ENCODE assay signal across 18 cellular contexts in the genomic region with DNA sequence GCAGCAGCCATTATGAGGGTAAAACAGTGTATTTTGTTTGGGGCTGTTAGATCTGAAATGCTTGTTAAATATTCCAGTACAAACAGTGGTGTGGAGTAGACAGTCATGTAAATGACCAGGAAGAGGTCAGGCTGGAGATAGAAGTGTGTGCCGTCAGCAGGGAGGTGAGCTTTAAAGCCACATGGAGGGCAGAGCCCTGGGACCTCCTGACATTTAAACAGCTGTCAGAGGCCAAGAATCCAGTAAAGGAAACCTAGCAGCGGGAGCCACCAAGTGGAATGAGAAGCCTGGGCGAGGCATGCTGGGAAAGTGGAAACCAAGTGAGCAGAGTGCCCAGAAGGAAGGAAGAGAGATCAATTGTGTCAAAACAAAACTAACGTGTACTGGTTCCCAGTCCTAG. TPM values are rescaled to one million over a fixed set of nuclear protein-coding genes. Genes with fewer than 3 reads are reported as not detected.
A peak's percentile ranks its signal among the peaks of the same experiment; 100 is the strongest.
DNase-seq lines count a peak whose midpoint lies in the region; ATAC-seq, FAIRE-seq and TF ChIP-seq lines count a peak whose summit lies in the region.
"Had no signal": no experiment of that assay in that cellular context is flagged by ENCODE, and none has a peak within 500 bp of the region (broad histone marks: within the 10 kb centered on the region; RNA-seq: fewer than 3 reads in every experiment).

No MANE protein-coding gene starts in this region.

- no peak overlapping the region for H3K4me3 Mint-ChIP-seq in activated T-helper 17 cell treated with anti-CD3 and anti-CD28 coated beads, Interleukin-2, amount 50 U/mL, for 72 hours
- H3K4me3 Mint-ChIP-seq in nephron: no peak overlapping the region
- H3K4me3 Mint-ChIP-seq: B cell; CD4-positive, alpha-beta memory T cell had no signal

- H3K27ac ChIP-seq in HepG2 (ENCODE audit: extremely low read length, insufficient read depth, low read length) (no peak overlapping the region), right lobe of liver (no peak overlapping the region)
- H3K27ac ChIP-seq: HL-60 had no signal

- H3K36me3 Mint-ChIP-seq in activated T-helper 17 cell treated with anti-CD3 and anti-CD28 coated beads, Interleukin-2, amount 50 U/mL, for 72 hours (ENCODE audit: low read depth): no peaks in the 10 kb centered on the region
- no peaks in the 10 kb centered on the region for H3K36me3 Mint-ChIP-seq in nephron (ENCODE audit: low read depth)

- peak overlapping the region; percentile 39 for H2AFZ ChIP-seq in HepG2 (ENCODE audit: low read length)

- no peaks in the 10 kb centered on the region for H3K4me1 Mint-ChIP-seq in activated T-helper 17 cell treated with anti-CD3 and anti-CD28 coated beads, Interleukin-2, amount 50 U/mL, for 72 hours
- H3K4me1 Mint-ChIP-seq in nephron: peaks cover 34% of the 10 kb centered on the region
- H3K4me1 Mint-ChIP-seq: B cell; CD4-positive, alpha-beta memory T cell had no signal

- WGBS in HepG2 (ENCODE audit: low lambda C conversion rate): 6% methylated on average over 4 of the region's 4 CpGs
- 59% methylated on average over 4 of the region's 4 CpGs for WGBS in right lobe of liver (ENCODE audit: insufficient coverage, low coverage, low lambda C conversion rate, missing lambda C conversion rate)

- peak overlapping the region in 1 of 3 experiments; percentile 11; a peak in 1 of 6 replicates for H3K4me3 ChIP-seq in HepG2 (replicated peaks in 1 of 3; ENCODE audit: insufficient read depth in 1 of 3, low read depth in 2 of 3, low read length in 3 of 3)
- H3K4me3 ChIP-seq in right lobe of liver: no peak overlapping the region
- no peak overlapping the region for H3K4me3 ChIP-seq in HAP-1

- no peaks in the 10 kb centered on the region for H3K27me3 Mint-ChIP-seq in activated T-helper 17 cell treated with anti-CD3 and anti-CD28 coated beads, Interleukin-2, amount 50 U/mL, for 72 hours
- no peaks in the 10 kb centered on the region for H3K27me3 Mint-ChIP-seq in nephron (ENCODE audit: low read depth)
- H3K27me3 Mint-ChIP-seq: B cell; CD4-positive, alpha-beta memory T cell had no signal

- H3K36me3 ChIP-seq in HepG2 (replicated peaks in 1 of 2; ENCODE audit: control insufficient read depth in 1 of 2, insufficient read depth in 2 of 2, low read length in 2 of 2) (no peaks in the 10 kb centered on the region), right lobe of liver (no peaks in the 10 kb centered on the region), HAP-1 (replicated peaks) (no peaks in the 10 kb centered on the region)

- TF ChIP-seq POLR2A in HepG2 (IDR thresholded peaks at IDR 0.05; ENCODE audit: insufficient read depth in 1 of 2, low read depth in 2 of 2, low read length in 2 of 2) (no peak), right lobe of liver (IDR thresholded peaks at IDR 0.05) (no peak)

- H3K79me2 ChIP-seq in HepG2 (ENCODE audit: insufficient read depth, low read length): no peaks in the 10 kb centered on the region

- H3K27me3 ChIP-seq in HepG2 (ENCODE audit: control insufficient read depth in 1 of 2, insufficient read depth in 2 of 2, low read length in 2 of 2): peaks cover 0 to 6% of the 10 kb centered on the region in 2 experiments; a peak in 1 of 5 replicates
- no peaks in the 10 kb centered on the region for H3K27me3 ChIP-seq in right lobe of liver
- no peaks in the 10 kb centered on the region for H3K27me3 ChIP-seq in HAP-1 (ENCODE audit: low read depth)

- H3K9me3 Mint-ChIP-seq in activated T-helper 17 cell treated with anti-CD3 and anti-CD28 coated beads, Interleukin-2, amount 50 U/mL, for 72 hours: no peaks in the 10 kb centered on the region
- H3K9me3 Mint-ChIP-seq in nephron: no peaks in the 10 kb centered on the region
- H3K9me3 Mint-ChIP-seq: CD4-positive, alpha-beta memory T cell had no signal

- peaks cover 25% of the 10 kb centered on the region for H3K4me1 ChIP-seq in HepG2 (ENCODE audit: insufficient read depth, low read length)
- no peaks in the 10 kb centered on the region for H3K4me1 ChIP-seq in right lobe of liver
- no peaks in the 10 kb centered on the region for H3K4me1 ChIP-seq in HAP-1

- BruUV-seq in HepG2 (replicated peaks; lab: Mats Ljungman, UMichigan): no TSS peak

- DNase-seq in HepG2 (ENCODE audit: low spot score) (no peak), right lobe of liver (no peak), HAP-1 (ENCODE audit: low spot score in 2 of 2) (no peak), NCI-H748 (lab: John Stamatoyannopoulos, UW; ENCODE audit: unreplicated experiment) (no peak)
- no peak for DNase-seq in stimulated activated CD4-positive, alpha-beta T cell treated with anti-CD3 and anti-CD28 coated beads, Interleukin-4, amount 100 ng/mL, for 1 hour
- DNase-seq: ACHN; C1 segment of cervical spinal cord; CD4-positive, alpha-beta memory T cell; DND-41; GDM1 had no signal

- TF ChIP-seq RAD21 in HepG2 (CRISPR knock-in tag; IDR thresholded peaks at IDR 0.05): no peak

- H3K4me2 ChIP-seq in HepG2 (ENCODE audit: low read depth, low read length): peak overlapping the region; percentile 50

- no peaks in the 10 kb centered on the region for H3K9me3 ChIP-seq in HepG2 (ENCODE audit: low read length)
- H3K9me3 ChIP-seq in right lobe of liver: no peaks in the 10 kb centered on the region
- H3K9me3 ChIP-seq in HAP-1: no peaks in the 10 kb centered on the region

- TF ChIP-seq EP300 in HepG2 (IDR thresholded peaks at IDR 0.05; ENCODE audit: low read depth in 2 of 2, low read length in 2 of 2) (no peak), HepG2 (CRISPR knock-in tag; IDR thresholded peaks at IDR 0.05; ENCODE audit: borderline replicate concordance) (no peak)

- in situ Hi-C loops in HepG2 (cut with HindIII; ENCODE audit: extremely low pct_ligation_motif_present, low pct_unique_long_range_greater_than_20kb): no loop called here
- in situ Hi-C loops in HAP-1 (cut with MboI; ENCODE audit: low sequenced_read_pairs): no loop called here

- no peak overlapping the region for H3K9ac ChIP-seq in HepG2 (ENCODE audit: insufficient read depth, low read depth, low read length)

- CTCF ChIA-PET in HepG2 (lab: Yijun Ruan, JAX; ENCODE audit: low intra/inter-chr PET ratio, low total read pairs): no interaction called here

- peak overlapping the region; percentile 68 for H3K27ac Mint-ChIP-seq in activated T-helper 17 cell treated with anti-CD3 and anti-CD28 coated beads, Interleukin-2, amount 50 U/mL, for 72 hours
- H3K27ac Mint-ChIP-seq in nephron: peak overlapping the region in 2 of 3 experiments; percentile 2 to 27
- H3K27ac Mint-ChIP-seq: B cell; CD4-positive, alpha-beta memory T cell had no signal

- POLR2A ChIA-PET in HepG2 (lab: Yijun Ruan, JAX): no interaction called here

- no peak for FAIRE-seq in HepG2 (lab: Jason Lieb, UNC)
- FAIRE-seq: GM12892, GM19239 had no signal

- intact Hi-C loops in HepG2 (cut with micrococcal nuclease; ENCODE audit: unreplicated experiment) (no loop called here), right lobe of liver (cut with DNase I) (no loop called here)

- peak; percentile 43; the same call in 2 of the 3 replicates for ATAC-seq in HepG2
- no peak for ATAC-seq in right lobe of liver
- no peak for ATAC-seq in activated T-helper 17 cell treated with anti-CD3 and anti-CD28 coated beads, Interleukin-2, amount 50 U/mL, for 72 hours (replicated peaks)
- ATAC-seq in GM19455 (IDR thresholded peaks at IDR 0.05; ENCODE audit: unreplicated experiment): no peak
- ATAC-seq: HCT116 had no signal

- H4K20me1 ChIP-seq in HepG2 (ENCODE audit: insufficient read depth, low read length): no peaks in the 10 kb centered on the region

- TF ChIP-seq CTCF in HepG2 (CRISPR knock-in tag; IDR thresholded peaks at IDR 0.05) (peak; percentile 15; the same call in 1 of the 2 replicates), right lobe of liver (IDR thresholded peaks at IDR 0.05) (no peak), nephron (IDR thresholded peaks at IDR 0.05; ENCODE audit: unreplicated experiment in 3 of 3) (no peak)

RNA-seq across cellular contexts. Expression of a gene that starts 26.8 kb away (rescaled TPM):
- 0.62 and 0.86 TPM in 2 replicates for total RNA-seq in HepG2 (2016; rRNA removed; fragmentation: Illumina TruSeq; extraction: Trizol)
- total RNA-seq in HepG2 (2016; cell fraction: cytosol; rRNA removed; fragmentation: Illumina TruSeq; extraction: Trizol; ENCODE audit: low read depth): 0.62 and 0.71 TPM in 2 replicates
- total RNA-seq in HepG2 (2016; cell fraction: insoluble cytoplasmic fraction; rRNA removed; fragmentation: Illumina TruSeq; extraction: Trizol): 0.86 and 1.00 TPM in 2 replicates
- total RNA-seq in HepG2 (2016; cell fraction: membrane; rRNA removed; fragmentation: Illumina TruSeq; extraction: Trizol): 1.1 and 1.2 TPM in 2 replicates
- 0.47 and 0.68 TPM in 2 replicates for total RNA-seq in HepG2 (2016; cell fraction: nucleus; rRNA removed; fragmentation: Illumina TruSeq; extraction: Trizol)
- 0.35 and 0.41 TPM in 2 replicates for polyA plus RNA-seq in HepG2 (2011; rRNA removed)
- polyA plus RNA-seq in HepG2 (2011; cell fraction: cytosol; rRNA removed): 0.13 and 0.24 TPM in 2 replicates
- polyA plus RNA-seq in HepG2 (2011; cell fraction: nucleus; rRNA removed): 0.37 and 0.81 TPM in 2 replicates
- 0.44 and 0.50 TPM in 2 replicates for polyA plus RNA-seq in HepG2 (2012)
- 0.77 and 0.84 TPM in 2 replicates for polyA plus RNA-seq in HepG2 (2016; cell fraction: cytosol; fragmentation: Illumina TruSeq; extraction: Trizol; ENCODE audit: low read depth)
- 0.55 and 0.73 TPM in 2 replicates for polyA plus RNA-seq in HepG2 (2016; cell fraction: insoluble cytoplasmic fraction; fragmentation: Illumina TruSeq; extraction: Trizol; ENCODE audit: low read depth)
- polyA plus RNA-seq in HepG2 (2016; cell fraction: membrane; fragmentation: Illumina TruSeq; extraction: Trizol; ENCODE audit: low read depth): 0.72 and 1.00 TPM in 2 replicates
- 0.29 and 0.92 TPM in 2 replicates for polyA plus RNA-seq in HepG2 (2016; cell fraction: nucleus; fragmentation: Illumina TruSeq; extraction: Trizol; ENCODE audit: insufficient read depth, low read depth)
- polyA minus RNA-seq in HepG2 (2011; rRNA and poly(A)+ RNA removed; ENCODE audit: low replicate concordance): 0.06 and 3.9 TPM in 2 replicates
- 0.40 and 0.53 TPM in 2 replicates for polyA minus RNA-seq in HepG2 (2011; cell fraction: cytosol; rRNA and poly(A)+ RNA removed)
- not detected in 2 replicates for polyA minus RNA-seq in HepG2 (2011; cell fraction: nucleus; rRNA and poly(A)+ RNA removed)
- 1 to 10 TPM in 1 of 6 experiments, under 1 TPM in 5; 0.31 to 1.1 (median 0.78) TPM for total RNA-seq in right lobe of liver
- total RNA-seq in activated T-helper 17 cell treated with anti-CD3 and anti-CD28 coated beads, Interleukin-2, amount 50 U/mL, for 72 hours: 1 to 10 TPM; 5.0 to 5.6 TPM

RNA-seq across cellular contexts. Expression of a gene that starts 27.0 kb away (rescaled TPM):
- total RNA-seq in HepG2 (2016; rRNA removed; fragmentation: Illumina TruSeq; extraction: Trizol): 3.2 and 5.3 TPM in 2 replicates
- total RNA-seq in HepG2 (2016; cell fraction: cytosol; rRNA removed; fragmentation: Illumina TruSeq; extraction: Trizol; ENCODE audit: low read depth): 4.6 and 5.3 TPM in 2 replicates
- total RNA-seq in HepG2 (2016; cell fraction: insoluble cytoplasmic fraction; rRNA removed; fragmentation: Illumina TruSeq; extraction: Trizol): 2.3 and 6.0 TPM in 2 replicates
- total RNA-seq in HepG2 (2016; cell fraction: membrane; rRNA removed; fragmentation: Illumina TruSeq; extraction: Trizol): 2.1 and 2.6 TPM in 2 replicates
- total RNA-seq in HepG2 (2016; cell fraction: nucleus; rRNA removed; fragmentation: Illumina TruSeq; extraction: Trizol): 16.7 and 17.4 TPM in 2 replicates
- polyA plus RNA-seq in HepG2 (2011; rRNA removed): 3.2 and 3.3 TPM in 2 replicates
- polyA plus RNA-seq in HepG2 (2011; cell fraction: cytosol; rRNA removed): 0.70 and 0.79 TPM in 2 replicates
- polyA plus RNA-seq in HepG2 (2011; cell fraction: nucleus; rRNA removed): 16.9 and 20.1 TPM in 2 replicates
- polyA plus RNA-seq in HepG2 (2012): 2.8 and 3.1 TPM in 2 replicates
- polyA plus RNA-seq in HepG2 (2016; cell fraction: cytosol; fragmentation: Illumina TruSeq; extraction: Trizol; ENCODE audit: low read depth): 0.44 and 0.50 TPM in 2 replicates
- 1.8 and 2.1 TPM in 2 replicates for polyA plus RNA-seq in HepG2 (2016; cell fraction: insoluble cytoplasmic fraction; fragmentation: Illumina TruSeq; extraction: Trizol; ENCODE audit: low read depth)
- 0.84 and 1.6 TPM in 2 replicates for polyA plus RNA-seq in HepG2 (2016; cell fraction: membrane; fragmentation: Illumina TruSeq; extraction: Trizol; ENCODE audit: low read depth)
- 16.9 and 18.5 TPM in 2 replicates for polyA plus RNA-seq in HepG2 (2016; cell fraction: nucleus; fragmentation: Illumina TruSeq; extraction: Trizol; ENCODE audit: insufficient read depth, low read depth)
- 6.0 and 7.6 TPM in 2 replicates for polyA minus RNA-seq in HepG2 (2011; rRNA and poly(A)+ RNA removed; ENCODE audit: low replicate concordance)
- polyA minus RNA-seq in HepG2 (2011; cell fraction: cytosol; rRNA and poly(A)+ RNA removed): 1.6 and 3.0 TPM in 2 replicates
- polyA minus RNA-seq in HepG2 (2011; cell fraction: nucleus; rRNA and poly(A)+ RNA removed): 17.4 and 18.2 TPM in 2 replicates
- 10 to 100 TPM in 1 of 6 experiments, 1 to 10 TPM in 5; 2.2 to 10.4 (median 3.4) TPM for total RNA-seq in right lobe of liver
- 10 to 100 TPM; 44.1 to 49.9 TPM for total RNA-seq in activated T-helper 17 cell treated with anti-CD3 and anti-CD28 coated beads, Interleukin-2, amount 50 U/mL, for 72 hours
